1 cellular context compared by ENCODE assay signal in genomic region chr21:34668803-34669148, GRCh38.
TF ChIP-seq lines count a peak whose summit lies in the region.

Gene CLIC6, plus strand, starts transcription at chr21:34668994. Its CDS starts 395 bp downstream, at chr21:34669389.

TF ChIP-seq in GM12878, 131 proteins besides CTCF, POLR2A, EP300 and RAD21:
- TF ChIP-seq PAX5 (IDR thresholded peaks at IDR 0.05; ENCODE audit: borderline replicate concordance, low read depth, low read length) (no peak), RUNX3 (IDR thresholded peaks at IDR 0.05; ENCODE audit: low read length) (no peak), SMAD1 (IDR thresholded peaks at IDR 0.05; ENCODE audit: low read depth, partially characterized antibody) (no peak), RFX5 (IDR thresholded peaks at IDR 0.05; ENCODE audit: low read depth, low read length) (no peak), LARP7 (IDR thresholded peaks at IDR 0.05) (no peak), NR2C1 (IDR thresholded peaks at IDR 0.05) (no peak), HSF1 (IDR thresholded peaks at IDR 0.05; ENCODE audit: low read depth, low read length) (no peak), NFIC (IDR thresholded peaks at IDR 0.05; ENCODE audit: low read depth, low read length) (no peak), JUND (IDR thresholded peaks at IDR 0.05; ENCODE audit: low read depth, low read length) (no peak)
